9 cellular contexts compared by ENCODE assay signal in genomic region chr4:113641025-113641431, GRCh38.
DNase-seq lines count a peak whose midpoint lies in the region; ATAC-seq and TF ChIP-seq lines count a peak whose summit lies in the region.
"Had no signal": no experiment of that assay in that cellular context is flagged by ENCODE, and none has a peak within 500 bp of the region (broad histone marks: within the 10 kb centered on the region; RNA-seq: fewer than 3 reads in every experiment).

No MANE protein-coding gene starts in this region.

- H3K27me3 Mint-ChIP-seq in memory B cell: no peaks in the 10 kb centered on the region
- H3K27me3 Mint-ChIP-seq in activated CD4-positive, alpha-beta T cell treated with anti-CD3 and anti-CD28 coated beads, Interleukin-2, amount 10 ng/mL, durations not matched to agents 24 days and 14 days: no peaks in the 10 kb centered on the region

- H3K27ac Mint-ChIP-seq in memory B cell: peak overlapping the region; percentile 82
- no peak overlapping the region for H3K27ac Mint-ChIP-seq in activated CD4-positive, alpha-beta T cell treated with anti-CD3 and anti-CD28 coated beads, Interleukin-2, amount 10 ng/mL, durations not matched to agents 24 days and 14 days
- H3K27ac Mint-ChIP-seq: activated naive CD4-positive, alpha-beta T cell treated with anti-CD3 and anti-CD28 coated beads for 36 hours had no signal

- peaks cover 4% of the 10 kb centered on the region for H3K9me3 Mint-ChIP-seq in memory B cell
- H3K9me3 Mint-ChIP-seq in activated CD4-positive, alpha-beta T cell treated with anti-CD3 and anti-CD28 coated beads, Interleukin-2, amount 10 ng/mL, durations not matched to agents 24 days and 14 days: peaks cover 3% of the 10 kb centered on the region
- H3K9me3 Mint-ChIP-seq: activated naive CD4-positive, alpha-beta T cell treated with anti-CD3 and anti-CD28 coated beads for 36 hours had no signal

- ATAC-seq in GM18520 (IDR thresholded peaks at IDR 0.05; ENCODE audit: unreplicated experiment): peak; percentile 76
- peak; percentile 76 for ATAC-seq in GM21723 (IDR thresholded peaks at IDR 0.05; ENCODE audit: unreplicated experiment)
- ATAC-seq in HG03460 (IDR thresholded peaks at IDR 0.05; ENCODE audit: unreplicated experiment): peak; percentile 59
- ATAC-seq in memory B cell (ENCODE audit: low read depth): peak; percentile 65
- ATAC-seq in stimulated activated naive CD8-positive, alpha-beta T cell treated with anti-CD3 and anti-CD28 coated beads, Interleukin-15, Interleukin-2, amounts not matched to agents 100 U/mL and 50 U/mL, for 24 hours: no peak

- intact Hi-C loops in activated CD4-positive, alpha-beta T cell treated with anti-CD3 and anti-CD28 coated beads, Interleukin-2, amount 10 ng/mL, durations not matched to agents 24 days and 14 days (cut with micrococcal nuclease): no loop called here

- peak overlapping the region; percentile 4 for H3K4me3 Mint-ChIP-seq in memory B cell
- no peak overlapping the region for H3K4me3 Mint-ChIP-seq in activated CD4-positive, alpha-beta T cell treated with anti-CD3 and anti-CD28 coated beads, Interleukin-2, amount 10 ng/mL, durations not matched to agents 24 days and 14 days
- H3K4me3 Mint-ChIP-seq: activated naive CD4-positive, alpha-beta T cell treated with anti-CD3 and anti-CD28 coated beads for 36 hours had no signal

- peaks cover 50% of the 10 kb centered on the region for H3K4me1 Mint-ChIP-seq in memory B cell
- peaks cover 52% of the 10 kb centered on the region for H3K4me1 Mint-ChIP-seq in activated CD4-positive, alpha-beta T cell treated with anti-CD3 and anti-CD28 coated beads, Interleukin-2, amount 10 ng/mL, durations not matched to agents 24 days and 14 days

- peaks cover 4% of the 10 kb centered on the region for H3K36me3 Mint-ChIP-seq in memory B cell
- H3K36me3 Mint-ChIP-seq in activated CD4-positive, alpha-beta T cell treated with anti-CD3 and anti-CD28 coated beads, Interleukin-2, amount 10 ng/mL, durations not matched to agents 24 days and 14 days (ENCODE audit: low read depth): peaks cover 22% of the 10 kb centered on the region

- DNase-seq in memory B cell (ENCODE audit: low spot score in 2 of 2) (no peak), HEK293T (ENCODE audit: extremely low spot score) (no peak)
- no peak for DNase-seq in stimulated activated naive CD8-positive, alpha-beta T cell treated with anti-CD3 and anti-CD28 coated beads, Interleukin-15, Interleukin-2, amounts not matched to agents 100 U/mL and 50 U/mL, for 24 hours
- DNase-seq in activated CD4-positive, alpha-beta T cell treated with anti-CD3 and anti-CD28 coated beads, Interleukin-2, amount 10 ng/mL, durations not matched to agents 24 days and 14 days: no peak
- no peak for DNase-seq in activated CD8-positive, alpha-beta memory T cell treated with anti-CD3 and anti-CD28 coated beads for 24 hours
- DNase-seq: activated naive CD4-positive, alpha-beta T cell treated with anti-CD3 and anti-CD28 coated beads for 36 hours had no signal

- POLR2A ChIA-PET in HEK293T (lab: Yijun Ruan, JAX): no interaction called here

- CTCF ChIA-PET in HEK293T (lab: Yijun Ruan, JAX): no interaction called here

TF ChIP-seq in HEK293T, 16 proteins besides CTCF, POLR2A, EP300 and RAD21:
- TF ChIP-seq BHLHE40 (IDR thresholded peaks at IDR 0.05; ENCODE audit: borderline replicate concordance) (no peak), CTBP1 (IDR thresholded peaks at IDR 0.05; ENCODE audit: borderline replicate concordance) (no peak), HDGF (IDR thresholded peaks at IDR 0.05; ENCODE audit: borderline replicate concordance) (no peak), SP1 (IDR thresholded peaks at IDR 0.05) (no peak), LEF1 (IDR thresholded peaks at IDR 0.05; ENCODE audit: borderline replicate concordance) (no peak), ZNF384 (IDR thresholded peaks at IDR 0.05) (no peak), L3MBTL2 (conservative IDR thresholded peaks at IDR 0.05) (no peak), NFRKB (IDR thresholded peaks at IDR 0.05) (no peak), FOXK2 (IDR thresholded peaks at IDR 0.05) (no peak), FOXA1 (IDR thresholded peaks at IDR 0.05) (no peak), SUZ12 (IDR thresholded peaks at IDR 0.05) (no peak), ARNT (IDR thresholded peaks at IDR 0.05) (no peak), PKNOX1 (IDR thresholded peaks at IDR 0.05) (no peak), TARDBP (IDR thresholded peaks at IDR 0.05) (no peak)
